27 cellular contexts compared by ENCODE assay signal in the genomic region with DNA sequence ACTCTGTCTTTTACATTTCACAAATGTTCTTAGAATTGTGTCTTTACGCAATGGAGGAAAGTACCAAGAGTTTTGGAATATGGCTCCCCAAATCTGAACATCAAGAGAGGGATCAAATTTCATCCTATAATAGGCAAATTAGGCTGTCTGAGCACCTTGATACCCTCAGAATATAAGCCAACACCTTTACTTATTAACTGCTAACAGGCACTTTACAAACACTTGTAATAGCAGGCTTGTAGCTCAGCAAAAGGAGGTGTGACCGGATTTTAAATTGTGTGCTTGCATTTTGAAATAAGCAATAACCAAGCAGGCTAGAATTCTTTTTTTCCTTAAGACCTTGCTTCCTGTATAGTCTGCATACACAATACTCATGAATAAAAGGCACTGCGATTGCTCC.
"Had no signal": no experiment of that assay in that cellular context is flagged by ENCODE, and none has a peak within 500 bp of the region (broad histone marks: within the 10 kb centered on the region; RNA-seq: fewer than 3 reads in every experiment).

No MANE protein-coding gene starts in this region.

- H3K36me3 ChIP-seq: heart right ventricle, left ventricle myocardium inferior, pancreas, prostate gland, right atrium auricular region, right lobe of liver, uterus had no signal

- H3K27me3 Mint-ChIP-seq: stimulated activated memory B cell treated with anti-CD40 and anti-IgM and Interleukin-4, amounts not matched to agents 10 μg/mL and 1 μg/mL and 100 μg/mL, for 72 hours had no signal

- H3K36me3 Mint-ChIP-seq: memory B cell; stimulated activated memory B cell treated with anti-CD40 and anti-IgM and Interleukin-4, amounts not matched to agents 10 μg/mL and 1 μg/mL and 100 μg/mL, for 72 hours had no signal

- ATAC-seq: heart right ventricle; left cardiac atrium; naive thymus-derived CD8-positive, alpha-beta T cell; pancreas; right lobe of liver; stimulated activated memory B cell treated with anti-CD40 and anti-IgM and Interleukin-4, amounts not matched to agents 10 μg/mL and 1 μg/mL and 100 μg/mL, for 72 hours; stimulated activated naive CD8-positive, alpha-beta T cell treated with anti-CD3 and anti-CD28 coated beads, Interleukin-15, amount 100 ng/mL, for 72 hours had no signal

- H3K4me3 ChIP-seq: heart right ventricle, hepatocyte, left ventricle myocardium inferior, pancreas, prostate gland, right atrium auricular region, right lobe of liver, smooth muscle cell, tibial nerve, uterus had no signal

- H3K4me3 Mint-ChIP-seq: memory B cell; naive thymus-derived CD8-positive, alpha-beta T cell; nephron; neural crest cell; stimulated activated memory B cell treated with anti-CD40 and anti-IgM and Interleukin-4, amounts not matched to agents 10 μg/mL and 1 μg/mL and 100 μg/mL, for 72 hours; stimulated activated naive CD8-positive, alpha-beta T cell treated with anti-CD3 and anti-CD28 coated beads, Interleukin-15, amount 100 ng/mL, for 72 hours had no signal

- DNase-seq: heart right ventricle; kidney glomerular epithelial cell; left cardiac atrium; left ventricle myocardium inferior; midbrain; naive thymus-derived CD8-positive, alpha-beta T cell; nucleus accumbens; pancreas; right lobe of liver; stimulated activated CD4-positive, alpha-beta T cell treated with anti-CD3 and anti-CD28 coated beads, Interleukin-1b, Interleukin-23, amount 100 ng/mL, for 48 hours; stimulated activated CD4-positive, alpha-beta T cell treated with anti-CD3 and anti-CD28 coated beads, Interleukin-2, amount 100 ng/mL, for 48 hours; stimulated activated CD4-positive, alpha-beta T cell treated with anti-CD3 and anti-CD28 coated beads, Interleukin-4, amount 100 ng/mL, for 4 hours; stimulated activated CD8-positive, alpha-beta memory T cell treated with anti-CD3 and anti-CD28 coated beads, Interleukin-4, amount 100 ng/mL, for 48 hours; stimulated activated naive CD4-positive, alpha-beta T cell treated with Interleukin-2 at 50 U/mL for 16 hours; stimulated activated naive CD8-positive, alpha-beta T cell treated with anti-CD3 and anti-CD28 coated beads, Interleukin-15, amount 100 ng/mL, for 72 hours; substantia nigra; uterus had no signal

- H3K4me1 Mint-ChIP-seq: memory B cell; naive thymus-derived CD8-positive, alpha-beta T cell; nephron; stimulated activated memory B cell treated with anti-CD40 and anti-IgM and Interleukin-4, amounts not matched to agents 10 μg/mL and 1 μg/mL and 100 μg/mL, for 72 hours; stimulated activated naive CD8-positive, alpha-beta T cell treated with anti-CD3 and anti-CD28 coated beads, Interleukin-15, amount 100 ng/mL, for 72 hours had no signal

- H3K4me1 ChIP-seq: heart right ventricle, left ventricle myocardium inferior, pancreas, prostate gland, right atrium auricular region, right lobe of liver, tibial nerve, uterus had no signal

- H3K9me3 Mint-ChIP-seq: stimulated activated memory B cell treated with anti-CD40 and anti-IgM and Interleukin-4, amounts not matched to agents 10 μg/mL and 1 μg/mL and 100 μg/mL, for 72 hours had no signal

- H3K9me3 ChIP-seq: prostate gland, right atrium auricular region, right lobe of liver, uterus had no signal

- H3K27ac Mint-ChIP-seq: memory B cell; naive thymus-derived CD8-positive, alpha-beta T cell; nephron; stimulated activated memory B cell treated with anti-CD40 and anti-IgM and Interleukin-4, amounts not matched to agents 10 μg/mL and 1 μg/mL and 100 μg/mL, for 72 hours; stimulated activated naive CD8-positive, alpha-beta T cell treated with anti-CD3 and anti-CD28 coated beads, Interleukin-15, amount 100 ng/mL, for 72 hours had no signal

- FAIRE-seq: keratinocyte, pancreas had no signal

- H3K27ac ChIP-seq: heart right ventricle, hepatocyte, left ventricle myocardium inferior, pancreas, prostate gland, right atrium auricular region, right lobe of liver, tibial nerve, uterus had no signal

- H3K27me3 ChIP-seq: heart right ventricle, hepatocyte, pancreas, right atrium auricular region, right lobe of liver, tibial nerve, uterus had no signal
